ENCODE assay signal across 8 cellular contexts in genomic region chr4:85370400-85371032, GRCh38.
A peak's percentile ranks its signal among the peaks of the same experiment; 100 is the strongest.
DNase-seq lines count a peak whose midpoint lies in the region; ATAC-seq and TF ChIP-seq lines count a peak whose summit lies in the region.

No MANE protein-coding gene starts in this region.

- peaks cover 16% of the 10 kb centered on the region for H3K27me3 Mint-ChIP-seq in type B pancreatic cell
- H3K27me3 Mint-ChIP-seq in naive thymus-derived CD4-positive, alpha-beta T cell: no peaks in the 10 kb centered on the region

- no peaks in the 10 kb centered on the region for H3K27me3 ChIP-seq in ascending aorta
- no peaks in the 10 kb centered on the region for H3K27me3 ChIP-seq in naive thymus-derived CD4-positive, alpha-beta T cell (ENCODE audit: control insufficient read depth in 2 of 2, insufficient read depth in 2 of 2, low read length in 2 of 2)

- no peaks in the 10 kb centered on the region for H3K4me1 ChIP-seq in ascending aorta
- H3K4me1 ChIP-seq in naive thymus-derived CD4-positive, alpha-beta T cell (ENCODE audit: control insufficient read depth in 2 of 2, insufficient read depth in 2 of 2, low read length in 2 of 2): no peaks in the 10 kb centered on the region

- no peak overlapping the region for H3K4me3 ChIP-seq in ascending aorta
- H3K4me3 ChIP-seq in naive thymus-derived CD4-positive, alpha-beta T cell (ENCODE audit: low read length): no peak overlapping the region

- no peaks in the 10 kb centered on the region for H3K9me3 Mint-ChIP-seq in type B pancreatic cell
- H3K9me3 Mint-ChIP-seq in naive thymus-derived CD4-positive, alpha-beta T cell: peaks cover 0 to 5% (median 0%) of the 10 kb centered on the region in 11 donors

- intact Hi-C loops in ascending aorta (cut with DNase I): no loop called here
- intact Hi-C loops in naive thymus-derived CD4-positive, alpha-beta T cell (cut with micrococcal nuclease): loop anchor here in 1 of 2 donors (1.0 kb wide), 1 partner anchor 222 kb away; no protein-coding TSS in a partner anchor

- no peaks in the 10 kb centered on the region for H3K9me3 ChIP-seq in ascending aorta
- no peaks in the 10 kb centered on the region for H3K9me3 ChIP-seq in naive thymus-derived CD4-positive, alpha-beta T cell (ENCODE audit: control insufficient read depth in 2 of 3, low read length in 3 of 3)

- H3K4me3 Mint-ChIP-seq in type B pancreatic cell: no peak overlapping the region
- no peak overlapping the region for H3K4me3 Mint-ChIP-seq in naive thymus-derived CD4-positive, alpha-beta T cell

- no peaks in the 10 kb centered on the region for H3K36me3 ChIP-seq in ascending aorta
- H3K36me3 ChIP-seq in naive thymus-derived CD4-positive, alpha-beta T cell (ENCODE audit: control insufficient read depth in 2 of 3, insufficient read depth in 3 of 3, low read length in 3 of 3): no peaks in the 10 kb centered on the region

- CTCF ChIA-PET in naive thymus-derived CD4-positive, alpha-beta T cell (lab: Charles Lee): interaction anchor here (0.7 kb wide), 1 partner anchor 25 kb away, joined by 3 read pairs; no protein-coding TSS in a partner anchor

- ATAC-seq in GM18867 (IDR thresholded peaks at IDR 0.05; ENCODE audit: unreplicated experiment): peak; percentile 95
- ATAC-seq in HG02973 (IDR thresholded peaks at IDR 0.05; ENCODE audit: unreplicated experiment): peak; percentile 93
- ATAC-seq in naive thymus-derived CD4-positive, alpha-beta T cell: no peak

- no peak overlapping the region for H3K27ac Mint-ChIP-seq in type B pancreatic cell
- no peak overlapping the region for H3K27ac Mint-ChIP-seq in naive thymus-derived CD4-positive, alpha-beta T cell

- POLR2A ChIA-PET in naive thymus-derived CD4-positive, alpha-beta T cell (lab: Charles Lee): no interaction called here

- no peaks in the 10 kb centered on the region for H3K4me1 Mint-ChIP-seq in type B pancreatic cell (ENCODE audit: unreplicated experiment)
- H3K4me1 Mint-ChIP-seq in naive thymus-derived CD4-positive, alpha-beta T cell: no peaks in the 10 kb centered on the region

- peak in 2 of 3 experiments; percentile 34 to 42 for TF ChIP-seq CTCF in ascending aorta (IDR thresholded peaks at IDR 0.05)
- TF ChIP-seq CTCF in type B pancreatic cell (conservative IDR thresholded peaks at IDR 0.05): peak; percentile 80

- no peaks in the 10 kb centered on the region for H3K36me3 Mint-ChIP-seq in type B pancreatic cell
- no peaks in the 10 kb centered on the region for H3K36me3 Mint-ChIP-seq in naive thymus-derived CD4-positive, alpha-beta T cell

- DNase-seq in D341Med (ENCODE audit: low spot score) (peak; percentile 45), NCI-H2029 (lab: John Stamatoyannopoulos, UW) (peak; percentile 8), ascending aorta (ENCODE audit: low spot score in 2 of 2) (no peak), islet precursor cell (peak; percentile 65), type B pancreatic cell (ENCODE audit: extremely low spot score, unreplicated experiment) (no peak)
- no peak for DNase-seq in naive thymus-derived CD4-positive, alpha-beta T cell

- H3K27ac ChIP-seq in ascending aorta: no peak overlapping the region
- H3K27ac ChIP-seq in naive thymus-derived CD4-positive, alpha-beta T cell (ENCODE audit: low read depth, low read length): no peak overlapping the region

Comparison
In these comparisons a context has a peak if more than half of its experiments do, and no peak if none do; other contexts are left out.
1. DNase-seq: peak in D341Med (single experiment), NCI-H2029 (single experiment) and islet precursor cell (single experiment); none in ascending aorta (0 of 2), type B pancreatic cell (single experiment) and naive thymus-derived CD4-positive, alpha-beta T cell (0 of 9).